In genomic region chr7:85806321-85806720, GRCh38 we compare ENCODE assay signal across 23 cellular contexts.
DNase-seq lines count a peak whose midpoint lies in the region; ATAC-seq, FAIRE-seq and TF ChIP-seq lines count a peak whose summit lies in the region.
"Had no signal": no experiment of that assay in that cellular context is flagged by ENCODE, and none has a peak within 500 bp of the region (broad histone marks: within the 10 kb centered on the region; RNA-seq: fewer than 3 reads in every experiment).

No MANE protein-coding gene starts in this region.

- H3K4me3 Mint-ChIP-seq in WTC11, result no peak overlapping the region
- H3K4me3 Mint-ChIP-seq: activated CD4-positive, alpha-beta T cell treated with anti-CD3 and anti-CD28 coated beads, Interleukin-2, amount 10 ng/mL, durations not matched to agents 7 days and 5 days; B cell; natural killer cell treated with Interleukin-12 subunit alpha and Interleukin-12 subunit beta and Interleukin-15 and Interleukin-18, amount 100 ng/mL, for 72 hours had no signal

- no peak overlapping the region for H3K9ac ChIP-seq in keratinocyte (ENCODE audit: control insufficient read depth, extremely low read depth, insufficient read depth, low read length)

- no peak overlapping the region for H3K4me3 ChIP-seq in keratinocyte (ENCODE audit: control insufficient read depth in 2 of 3, extremely low read depth in 1 of 3, insufficient read depth in 2 of 3, low read depth in 1 of 3, low read length in 3 of 3)
- no peak overlapping the region for H3K4me3 ChIP-seq in tibial nerve
- H3K4me3 ChIP-seq: coronary artery, HAP-1, tibial artery had no signal

- peak; percentile 98 for ATAC-seq in WTC11
- ATAC-seq in omental fat pad (ENCODE audit: low FRiP score), result no peak
- no peak for ATAC-seq in GM21786 (IDR thresholded peaks at IDR 0.05; ENCODE audit: unreplicated experiment)
- ATAC-seq in GM19452 (IDR thresholded peaks at IDR 0.05; ENCODE audit: unreplicated experiment), result no peak
- ATAC-seq: natural killer cell treated with Interleukin-12 subunit alpha and Interleukin-12 subunit beta and Interleukin-15 and Interleukin-18, amount 100 ng/mL, for 72 hours had no signal

- no peaks in the 10 kb centered on the region for H3K79me2 ChIP-seq in keratinocyte (ENCODE audit: control insufficient read depth, insufficient read depth, low read length)

- H3K4me1 ChIP-seq in keratinocyte (ENCODE audit: control insufficient read depth, extremely low read depth, insufficient read depth, low read length) (no peaks in the 10 kb centered on the region), tibial nerve (no peaks in the 10 kb centered on the region)
- H3K4me1 ChIP-seq: HAP-1 had no signal

- no peaks in the 10 kb centered on the region for H3K9me3 ChIP-seq in keratinocyte (ENCODE audit: control insufficient read depth, low read depth, low read length)
- no peaks in the 10 kb centered on the region for H3K9me3 ChIP-seq in tibial nerve
- H3K9me3 ChIP-seq: HAP-1, tibial artery had no signal

- no peak for TF ChIP-seq EP300 in tibial nerve (IDR thresholded peaks at IDR 0.05)

- H3K27ac ChIP-seq in keratinocyte (ENCODE audit: control insufficient read depth, insufficient read depth, low read length), result no peak overlapping the region
- no peak overlapping the region for H3K27ac ChIP-seq in tibial nerve
- H3K27ac ChIP-seq: coronary artery, tibial artery had no signal

- dilution Hi-C loops in keratinocyte (cut with MboI; ENCODE audit: extremely low pct_ligation_motif_present, low sequenced_read_pairs), result no loop called here

- no peaks in the 10 kb centered on the region for H3K9me1 ChIP-seq in keratinocyte (ENCODE audit: control insufficient read depth, extremely low read depth, insufficient read depth, low read length)

- H3K27ac Mint-ChIP-seq in WTC11, result no peak overlapping the region
- H3K27ac Mint-ChIP-seq: activated CD4-positive, alpha-beta T cell treated with anti-CD3 and anti-CD28 coated beads, Interleukin-2, amount 10 ng/mL, durations not matched to agents 7 days and 5 days; B cell; natural killer cell treated with Interleukin-12 subunit alpha and Interleukin-12 subunit beta and Interleukin-15 and Interleukin-18, amount 100 ng/mL, for 72 hours had no signal

- POLR2A ChIA-PET in WTC11 (lab: Charles Lee), result no interaction called here

- no peaks in the 10 kb centered on the region for H3K4me1 Mint-ChIP-seq in WTC11
- H3K4me1 Mint-ChIP-seq: activated CD4-positive, alpha-beta T cell treated with anti-CD3 and anti-CD28 coated beads, Interleukin-2, amount 10 ng/mL, durations not matched to agents 7 days and 5 days; B cell had no signal

- no peaks in the 10 kb centered on the region for H3K36me3 Mint-ChIP-seq in WTC11
- H3K36me3 Mint-ChIP-seq: natural killer cell treated with Interleukin-12 subunit alpha and Interleukin-12 subunit beta and Interleukin-15 and Interleukin-18, amount 100 ng/mL, for 72 hours had no signal

- no peaks in the 10 kb centered on the region for H3K27me3 Mint-ChIP-seq in WTC11 (ENCODE audit: low read depth)
- H3K27me3 Mint-ChIP-seq: activated CD4-positive, alpha-beta T cell treated with anti-CD3 and anti-CD28 coated beads, Interleukin-2, amount 10 ng/mL, durations not matched to agents 7 days and 5 days; B cell; natural killer cell treated with Interleukin-12 subunit alpha and Interleukin-12 subunit beta and Interleukin-15 and Interleukin-18, amount 100 ng/mL, for 72 hours had no signal

- H3K27me3 ChIP-seq in keratinocyte (ENCODE audit: control insufficient read depth, extremely low read depth, insufficient read depth, low read length) (no peaks in the 10 kb centered on the region), tibial nerve (no peaks in the 10 kb centered on the region)
- H3K27me3 ChIP-seq: tibial artery had no signal

- no peaks in the 10 kb centered on the region for H4K20me1 ChIP-seq in keratinocyte (ENCODE audit: control insufficient read depth, extremely low read depth, insufficient read depth, low read length)

- H2AFZ ChIP-seq in keratinocyte (ENCODE audit: control insufficient read depth, low read length), result no peak overlapping the region

- CTCF ChIA-PET in WTC11 (lab: Charles Lee), result no interaction called here

- H3K9me3 Mint-ChIP-seq in WTC11, result no peaks in the 10 kb centered on the region
- H3K9me3 Mint-ChIP-seq: activated CD4-positive, alpha-beta T cell treated with anti-CD3 and anti-CD28 coated beads, Interleukin-2, amount 10 ng/mL, durations not matched to agents 7 days and 5 days had no signal

- TF ChIP-seq CTCF in WTC11 (IDR thresholded peaks at IDR 0.05) (no peak), keratinocyte (optimal IDR thresholded peaks at IDR 0.05 in 1 of 3, IDR thresholded peaks at IDR 0.05 in 1 of 3, conservative IDR thresholded peaks at IDR 0.05 in 1 of 3; ENCODE audit: extremely low read depth in 1 of 3, insufficient read depth in 2 of 3, low read length in 3 of 3) (peak; percentile 7 to 37 (median 8)), omental fat pad (IDR thresholded peaks at IDR 0.05) (no peak), tibial nerve (IDR thresholded peaks at IDR 0.05) (no peak)

- no peak overlapping the region for H3K4me2 ChIP-seq in keratinocyte (ENCODE audit: control insufficient read depth, extremely low read depth, insufficient read depth, low read depth, low read length)

- TF ChIP-seq POLR2A in tibial nerve (IDR thresholded peaks at IDR 0.05), result no peak

- peak; percentile 7 for DNase-seq in ELF-1 (ENCODE audit: low read depth, low spot score)
- peak; percentile 7 for DNase-seq in HT-29 (ENCODE audit: low spot score)
- no peak for DNase-seq in WTC11 (ENCODE audit: low spot score)
- no peak for DNase-seq in keratinocyte (ENCODE audit: low read depth, low spot score)
- no peak for DNase-seq in omental fat pad (ENCODE audit: low spot score)
- DNase-seq in tibial nerve (ENCODE audit: low spot score in 2 of 2), result no peak
- DNase-seq: activated CD4-positive, alpha-beta T cell treated with anti-CD3 and anti-CD28 coated beads, Interleukin-2, amount 10 ng/mL, durations not matched to agents 7 days and 5 days; activated naive CD4-positive, alpha-beta T cell treated with anti-CD3 and anti-CD28 coated beads, Interleukin-2, amount 50 U/mL, for 16 hours; GF-D8; glutamatergic neuron; IMR-90; kidney glomerular epithelial cell; NCI-H2081 treated with DMSO at 0.1 percent for 48 hours; NCI-H524; stimulated activated naive CD4-positive, alpha-beta T cell; tibial artery had no signal

- no peak for FAIRE-seq in keratinocyte (lab: Jason Lieb, UNC)
- FAIRE-seq: RCC 7860 had no signal

- H3K36me3 ChIP-seq in keratinocyte (ENCODE audit: control insufficient read depth in 2 of 2, extremely low read depth in 1 of 2, insufficient read depth in 2 of 2, low read length in 2 of 2) (no peaks in the 10 kb centered on the region), tibial nerve (no peaks in the 10 kb centered on the region)
- H3K36me3 ChIP-seq: HAP-1, tibial artery had no signal

TF ChIP-seq in WTC11, 78 proteins besides CTCF, POLR2A, EP300 and RAD21 (continues in another document):
- TF ChIP-seq CREB1 (CRISPR knock-in tag; IDR thresholded peaks at IDR 0.05), result no peak
- no peak for TF ChIP-seq ZNF425 (CRISPR knock-in tag; conservative IDR thresholded peaks at IDR 0.05)
- TF ChIP-seq RORB (CRISPR knock-in tag; IDR thresholded peaks at IDR 0.05), result no peak
- TF ChIP-seq NR3C1 (CRISPR knock-in tag; conservative IDR thresholded peaks at IDR 0.05; ENCODE audit: low read depth), result no peak
- TF ChIP-seq HMGA2 (CRISPR knock-in tag; IDR thresholded peaks at IDR 0.05), result no peak
- no peak for TF ChIP-seq CDX4 (CRISPR knock-in tag; IDR thresholded peaks at IDR 0.05; ENCODE audit: borderline replicate concordance)
- TF ChIP-seq ESRRA (CRISPR knock-in tag; IDR thresholded peaks at IDR 0.05; ENCODE audit: borderline replicate concordance), result no peak
- no peak for TF ChIP-seq ZNF219 (CRISPR knock-in tag; IDR thresholded peaks at IDR 0.05; ENCODE audit: borderline replicate concordance)
- TF ChIP-seq PRRX2 (CRISPR knock-in tag; IDR thresholded peaks at IDR 0.05), result no peak
- no peak for TF ChIP-seq ZNF317 (CRISPR knock-in tag; IDR thresholded peaks at IDR 0.05; ENCODE audit: borderline replicate concordance, low read depth)
- no peak for TF ChIP-seq TEAD4 (CRISPR knock-in tag; IDR thresholded peaks at IDR 0.05)
- TF ChIP-seq ATF3 (CRISPR knock-in tag; conservative IDR thresholded peaks at IDR 0.05), result no peak
- no peak for TF ChIP-seq CBFB (CRISPR knock-in tag; IDR thresholded peaks at IDR 0.05; ENCODE audit: low read depth)
- no peak for TF ChIP-seq GTF2I (CRISPR knock-in tag; conservative IDR thresholded peaks at IDR 0.05)

Comparison
In these comparisons a context has a peak if more than half of its experiments do, and no peak if none do; other contexts are left out.
1. DNase-seq: peak in ELF-1 (single experiment) and HT-29 (single experiment); none in WTC11 (single experiment), keratinocyte (single experiment), omental fat pad (single experiment) and tibial nerve (0 of 2).
2. CTCF ChIP-seq: peak in keratinocyte (3 of 3); none in WTC11 (single experiment), omental fat pad (0 of 3) and tibial nerve (0 of 5).